8 cellular contexts compared by ENCODE assay signal in genomic region chr1:212814989-212815388, GRCh38. TPM values are rescaled to one million over a fixed set of nuclear protein-coding genes. Genes with fewer than 3 reads are reported as not detected.
DNase-seq lines count a peak whose midpoint lies in the region; TF ChIP-seq lines count a peak whose summit lies in the region.
"Had no signal": no experiment of that assay in that cellular context is flagged by ENCODE, and none has a peak within 500 bp of the region (broad histone marks: within the 10 kb centered on the region; RNA-seq: fewer than 3 reads in every experiment).

No MANE protein-coding gene starts in this region.

- DNase-seq in G401 (ENCODE audit: low spot score) (peak; percentile 41), MM.1S (no peak), colonic mucosa (peak; percentile 56), osteocyte (ENCODE audit: extremely low spot score, unreplicated experiment) (no peak), hepatic stellate cell (ENCODE audit: low spot score) (no peak), iPS-NIHi11 (ENCODE audit: low spot score) (no peak), GF-D8 (lab: John Stamatoyannopoulos, UW) (no peak)

- peaks cover 5% of the 10 kb centered on the region for H3K36me3 Mint-ChIP-seq in osteocyte (ENCODE audit: unreplicated experiment)

- no peak overlapping the region for H3K27ac ChIP-seq in MM.1S (ENCODE audit: low read length)
- no peak overlapping the region for H3K27ac ChIP-seq in colonic mucosa

- intact Hi-C loops in colonic mucosa (cut with DNase I), result loop anchor here (5.0 to 10.0 kb wide), 2 partner anchors 50 to 177 kb away; no protein-coding TSS in a partner anchor

- no peaks in the 10 kb centered on the region for H3K27me3 ChIP-seq in MM.1S (replicated peaks; ENCODE audit: insufficient read depth, low read length)
- H3K27me3 ChIP-seq in colonic mucosa, result no peaks in the 10 kb centered on the region

- H3K4me1 ChIP-seq in MM.1S (ENCODE audit: low read length) (no peaks in the 10 kb centered on the region), colonic mucosa (no peaks in the 10 kb centered on the region)

- no peaks in the 10 kb centered on the region for H3K27me3 Mint-ChIP-seq in osteocyte (ENCODE audit: unreplicated experiment)

- in situ Hi-C loops in G401 (cut with HindIII; ENCODE audit: low sequenced_read_pairs), result no loop called here

- no peak overlapping the region for H3K4me2 ChIP-seq in MM.1S (ENCODE audit: low read depth, low read length)

- no peaks in the 10 kb centered on the region for H3K79me2 ChIP-seq in MM.1S (ENCODE audit: low read length)

- no peak overlapping the region for H3K4me3 ChIP-seq in MM.1S (ENCODE audit: low read length)
- no peak overlapping the region for H3K4me3 ChIP-seq in colonic mucosa

- no peaks in the 10 kb centered on the region for H3F3A ChIP-seq in MM.1S (ENCODE audit: insufficient read depth, low read length)

- no peaks in the 10 kb centered on the region for H3K9me3 ChIP-seq in MM.1S (replicated peaks; ENCODE audit: insufficient read depth, low read length)
- no peaks in the 10 kb centered on the region for H3K9me3 ChIP-seq in colonic mucosa

- peak; percentile 43 for TF ChIP-seq CTCF in MM.1S (IDR thresholded peaks at IDR 0.05; ENCODE audit: low read length)
- TF ChIP-seq CTCF in colonic mucosa (IDR thresholded peaks at IDR 0.05), result peak; percentile 39
- TF ChIP-seq CTCF in osteocyte (IDR thresholded peaks at IDR 0.05), result peak; percentile 39

- no peak overlapping the region for H2AFZ ChIP-seq in MM.1S (ENCODE audit: low read length)

- H3K9me2 ChIP-seq in MM.1S (replicated peaks; ENCODE audit: insufficient read depth, low read length), result no peaks in the 10 kb centered on the region

- H3K36me3 ChIP-seq in MM.1S (replicated peaks; ENCODE audit: insufficient read depth, low read length) (no peaks in the 10 kb centered on the region), colonic mucosa (no peaks in the 10 kb centered on the region)

- H3K9me3 Mint-ChIP-seq in osteocyte (ENCODE audit: unreplicated experiment), result no peaks in the 10 kb centered on the region

- no peak overlapping the region for H3K27ac Mint-ChIP-seq in osteocyte (ENCODE audit: unreplicated experiment)

- no peak overlapping the region for H3K4me3 Mint-ChIP-seq in osteocyte (ENCODE audit: unreplicated experiment)

- no peaks in the 10 kb centered on the region for H3K4me1 Mint-ChIP-seq in osteocyte (ENCODE audit: unreplicated experiment)

- H3K9ac ChIP-seq in MM.1S (ENCODE audit: low read length), result no peak overlapping the region
- no peak overlapping the region for H3K9ac ChIP-seq in colonic mucosa (ENCODE audit: low read depth in 2 of 2, low read length in 2 of 2)

- H4K20me1 ChIP-seq in MM.1S (ENCODE audit: insufficient read depth, low read length), result no peaks in the 10 kb centered on the region

RNA-seq across cellular contexts. Expression of gene TATDN3, which starts 23.3 kb away (rescaled TPM):
- total RNA-seq in G401 (2014; rRNA removed; shearing (Covaris generic)), result 12.2 and 15.1 TPM in 2 replicates
- total RNA-seq in colonic mucosa, result 1 to 10 TPM; 8.6 to 9.5 TPM
- 13.0 and 15.6 TPM in 2 replicates for total RNA-seq in osteocyte

RNA-seq across cellular contexts. Expression of gene NSL1, which starts 23.4 kb away (rescaled TPM):
- total RNA-seq in G401 (2014; rRNA removed; shearing (Covaris generic)), result 74.3 and 107 TPM in 2 replicates
- total RNA-seq in colonic mucosa (10 to 100 TPM; 17.1 to 33.9 TPM), osteocyte (28.7 and 29.4 TPM in 2 replicates)

RNA-seq across cellular contexts. Expression of gene SPATA45, which starts 32.5 kb away (rescaled TPM):
- total RNA-seq in G401 (2014; rRNA removed; shearing (Covaris generic)), result not detected in 2 replicates
- total RNA-seq in colonic mucosa, result not detected
- not detected in 2 replicates for total RNA-seq in osteocyte
- total RNA-seq: T-helper 2 cell treated with Interferon-gamma antibody and Interleukin-4, amounts not matched to agents 100 ng/mL and 5 ng/mL, for 36 hours had no signal

RNA-seq across cellular contexts. Expression of gene FLVCR1, which starts 43.1 kb away (rescaled TPM):
- total RNA-seq in G401 (2014; rRNA removed; shearing (Covaris generic)), result 17.0 and 20.3 TPM in 2 replicates
- total RNA-seq in colonic mucosa (10 to 100 TPM in 1 of 2 donors, 1 to 10 TPM in 1; 8.8 to 12.6 TPM), osteocyte (4.9 and 7.1 TPM in 2 replicates)

Comparison
In these comparisons a context has a peak if more than half of its experiments do, and no peak if none do; other contexts are left out.
1. DNase-seq: peak in G401 (single experiment) and colonic mucosa (single experiment); none in MM.1S (single experiment), osteocyte (single experiment), hepatic stellate cell (single experiment), iPS-NIHi11 (single experiment) and GF-D8 (single experiment).
2. Peak in every context shown above with its lines, with median percentiles within 50 percentile points of each other: CTCF ChIP-seq.